Comparison of ENCODE assay signal across 15 cellular contexts in genomic region chr6:27230758-27231111, GRCh38. TPM values are rescaled to one million over a fixed set of nuclear protein-coding genes. Genes with fewer than 3 reads are reported as not detected.
DNase-seq lines count a peak whose midpoint lies in the region; ATAC-seq and TF ChIP-seq lines count a peak whose summit lies in the region.
"Had no signal": no experiment of that assay in that cellular context is flagged by ENCODE, and none has a peak within 500 bp of the region (broad histone marks: within the 10 kb centered on the region; RNA-seq: fewer than 3 reads in every experiment).

No MANE protein-coding gene starts in this region.

- peak; percentile 9 for ATAC-seq in WTC11
- ATAC-seq in upper lobe of right lung = no peak
- ATAC-seq: activated CD4-positive, CD25-positive, alpha-beta regulatory T cell treated with anti-CD3 and anti-CD28 coated beads, Interleukin-2, amount 50 U/mL, for 24 hours had no signal

- H3K27ac Mint-ChIP-seq in WTC11 = peak overlapping the region; percentile 66; the same call in 1 of the 2 replicates
- H3K27ac Mint-ChIP-seq: activated naive CD8-positive, alpha-beta T cell treated with anti-CD3 and anti-CD28 coated beads, Interleukin-2, amount 10 ng/mL, durations not matched to agents 7 days and 5 days had no signal

- H3K36me3 ChIP-seq in ACC112 (ENCODE audit: insufficient read depth, low read length) = no peaks in the 10 kb centered on the region
- H3K36me3 ChIP-seq in HEK293 (ENCODE audit: control insufficient read depth in 2 of 2, insufficient read depth in 1 of 2, low read length in 2 of 2) = no peaks in the 10 kb centered on the region
- no peaks in the 10 kb centered on the region for H3K36me3 ChIP-seq in upper lobe of right lung
- H3K36me3 ChIP-seq: BLaER1, esophagus squamous epithelium, uterus had no signal

- CTCF ChIA-PET in HEK293 (lab: Yijun Ruan, JAX) = interaction anchor here (0.6 to 1.3 kb wide), 3 partner anchors 53 to 321 kb away, joined by 3 to 5 read pairs (median 4); no protein-coding TSS in a partner anchor
- CTCF ChIA-PET in WTC11 (lab: Charles Lee) = interaction anchor here (1.0 to 1.3 kb wide), 2 partner anchors 49 to 65 kb away, joined by 3 read pairs; no protein-coding TSS in a partner anchor

- no peaks in the 10 kb centered on the region for H3K79me2 ChIP-seq in ACC112 (ENCODE audit: control insufficient read depth, insufficient read depth, low read length, unreplicated experiment)

- intact Hi-C loops in upper lobe of right lung (cut with DNase I) = no loop called here

- peak overlapping the region; percentile 89 for H3K4me3 Mint-ChIP-seq in WTC11
- H3K4me3 Mint-ChIP-seq: activated naive CD8-positive, alpha-beta T cell treated with anti-CD3 and anti-CD28 coated beads, Interleukin-2, amount 10 ng/mL, durations not matched to agents 7 days and 5 days had no signal

- H3K36me3 Mint-ChIP-seq in WTC11 = no peaks in the 10 kb centered on the region
- H3K36me3 Mint-ChIP-seq: activated naive CD8-positive, alpha-beta T cell treated with anti-CD3 and anti-CD28 coated beads, Interleukin-2, amount 10 ng/mL, durations not matched to agents 7 days and 5 days had no signal

- no peak overlapping the region for H2AFZ ChIP-seq in ACC112 (ENCODE audit: low read length, unreplicated experiment)

- no peaks in the 10 kb centered on the region for H3K27me3 Mint-ChIP-seq in WTC11 (ENCODE audit: low read depth)

- H3K9me3 ChIP-seq in HEK293 (ENCODE audit: control insufficient read depth, insufficient read depth, low read depth, low read length) (no peaks in the 10 kb centered on the region), iPS-18c (ENCODE audit: control insufficient read depth, insufficient read depth, low read length) (no peaks in the 10 kb centered on the region), upper lobe of right lung (no peaks in the 10 kb centered on the region)
- H3K9me3 ChIP-seq: esophagus squamous epithelium, uterus had no signal

- H3K4me1 ChIP-seq in ACC112 (ENCODE audit: control insufficient read depth, insufficient read depth, low read length, unreplicated experiment) (peaks cover 7% of the 10 kb centered on the region), HEK293 (ENCODE audit: control insufficient read depth, insufficient read depth, low read length) (no peaks in the 10 kb centered on the region), upper lobe of right lung (peaks cover 4% of the 10 kb centered on the region)
- H3K4me1 ChIP-seq: BLaER1, uterus had no signal

- TF ChIP-seq CTCF in HEK293 (tag by site-specific recombination; IDR thresholded peaks at IDR 0.05) (no peak), WTC11 (IDR thresholded peaks at IDR 0.05) (no peak), upper lobe of right lung (IDR thresholded peaks at IDR 0.05) (no peak)

- H3K27me3 ChIP-seq in ACC112 (ENCODE audit: insufficient read depth, low read length) = no peaks in the 10 kb centered on the region
- H3K27me3 ChIP-seq in upper lobe of right lung = peaks cover 82% of the 10 kb centered on the region

- H3K27ac ChIP-seq in ACC112 (ENCODE audit: low read depth, low read length) = no peak overlapping the region
- no peak overlapping the region for H3K27ac ChIP-seq in HEK293 (ENCODE audit: extremely low read depth, low read depth, low read length)
- H3K27ac ChIP-seq in upper lobe of right lung = no peak overlapping the region
- H3K27ac ChIP-seq: BLaER1, esophagus squamous epithelium, uterus had no signal

- H3K4me3 ChIP-seq in ACC112 (ENCODE audit: low read depth, low read length) = peak overlapping the region; percentile 31
- peak overlapping the region; percentile 49 for H3K4me3 ChIP-seq in HEK293 (ENCODE audit: low read depth, low read length)
- peak overlapping the region; percentile 20; the same call in 1 of the 2 replicates for H3K4me3 ChIP-seq in iPS-18c (ENCODE audit: insufficient read depth, low read depth, low read length)
- H3K4me3 ChIP-seq in upper lobe of right lung = no peak overlapping the region
- H3K4me3 ChIP-seq: BLaER1, esophagus squamous epithelium, uterus had no signal

- POLR2A ChIA-PET in HEK293 (lab: Yijun Ruan, JAX) (interaction anchor here (0.6 to 0.7 kb wide), 4 partner anchors 45 to 380 kb away, joined by 3 to 5 read pairs (median 4); a partner anchor contains a TSS), WTC11 (lab: Charles Lee) (interaction anchor here (0.6 to 1.2 kb wide), 2 partner anchors 21 to 243 kb away, joined by 3 to 6 read pairs; no protein-coding TSS in a partner anchor)

- H3K4me1 Mint-ChIP-seq in WTC11 = peaks cover 22% of the 10 kb centered on the region

- no peaks in the 10 kb centered on the region for H3K9me3 Mint-ChIP-seq in WTC11

- no peak for DNase-seq in WTC11 (ENCODE audit: low spot score)
- DNase-seq in SIG-M5 treated with dmso at 0.1 percent for 504 hours (lab: John Stamatoyannopoulos, UW; ENCODE audit: unreplicated experiment) = no peak
- no peak for DNase-seq in T-helper 9 cell
- DNase-seq in upper lobe of right lung = no peak
- no peak for DNase-seq in kidney tubule cell (ENCODE audit: low spot score)
- DNase-seq: activated naive CD8-positive, alpha-beta T cell treated with anti-CD3 and anti-CD28 coated beads, Interleukin-2, amount 10 ng/mL, durations not matched to agents 7 days and 5 days; esophagus squamous epithelium; uterus had no signal

TF ChIP-seq in HEK293, 187 proteins besides CTCF, POLR2A, EP300 and RAD21 (continues in another document):
- TF ChIP-seq ZNF837 (tag by site-specific recombination; IDR thresholded peaks at IDR 0.05) (no peak), MZF1 (tag by site-specific recombination; IDR thresholded peaks at IDR 0.05; ENCODE audit: borderline replicate concordance) (0 out of 2 replicates have a peak, but pooled peaks have one; percentile 9), GLIS2 (tag by site-specific recombination; IDR thresholded peaks at IDR 0.05) (no peak), IKZF3 (tag by site-specific recombination; IDR thresholded peaks at IDR 0.05) (peak; percentile 86), ZNF10 (tag by site-specific recombination; IDR thresholded peaks at IDR 0.05) (no peak), SCRT1 (tag by site-specific recombination; IDR thresholded peaks at IDR 0.05; ENCODE audit: borderline replicate concordance) (no peak), ZNF558 (tag by site-specific recombination; IDR thresholded peaks at IDR 0.05) (peak; percentile 7; the same call in 1 of the 2 replicates)

TF ChIP-seq in WTC11, 78 proteins besides CTCF, POLR2A, EP300 and RAD21:
- TF ChIP-seq, protein P1, sequence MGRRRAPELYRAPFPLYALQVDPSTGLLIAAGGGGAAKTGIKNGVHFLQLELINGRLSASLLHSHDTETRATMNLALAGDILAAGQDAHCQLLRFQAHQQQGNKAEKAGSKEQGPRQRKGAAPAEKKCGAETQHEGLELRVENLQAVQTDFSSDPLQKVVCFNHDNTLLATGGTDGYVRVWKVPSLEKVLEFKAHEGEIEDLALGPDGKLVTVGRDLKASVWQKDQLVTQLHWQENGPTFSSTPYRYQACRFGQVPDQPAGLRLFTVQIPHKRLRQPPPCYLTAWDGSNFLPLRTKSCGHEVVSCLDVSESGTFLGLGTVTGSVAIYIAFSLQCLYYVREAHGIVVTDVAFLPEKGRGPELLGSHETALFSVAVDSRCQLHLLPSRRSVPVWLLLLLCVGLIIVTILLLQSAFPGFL (CRISPR knock-in tag; IDR thresholded peaks at IDR 0.05; ENCODE audit: borderline replicate concordance) = no peak
- TF ChIP-seq SMAD4 (CRISPR knock-in tag; IDR thresholded peaks at IDR 0.05) = no peak
- TF ChIP-seq, protein P2, sequence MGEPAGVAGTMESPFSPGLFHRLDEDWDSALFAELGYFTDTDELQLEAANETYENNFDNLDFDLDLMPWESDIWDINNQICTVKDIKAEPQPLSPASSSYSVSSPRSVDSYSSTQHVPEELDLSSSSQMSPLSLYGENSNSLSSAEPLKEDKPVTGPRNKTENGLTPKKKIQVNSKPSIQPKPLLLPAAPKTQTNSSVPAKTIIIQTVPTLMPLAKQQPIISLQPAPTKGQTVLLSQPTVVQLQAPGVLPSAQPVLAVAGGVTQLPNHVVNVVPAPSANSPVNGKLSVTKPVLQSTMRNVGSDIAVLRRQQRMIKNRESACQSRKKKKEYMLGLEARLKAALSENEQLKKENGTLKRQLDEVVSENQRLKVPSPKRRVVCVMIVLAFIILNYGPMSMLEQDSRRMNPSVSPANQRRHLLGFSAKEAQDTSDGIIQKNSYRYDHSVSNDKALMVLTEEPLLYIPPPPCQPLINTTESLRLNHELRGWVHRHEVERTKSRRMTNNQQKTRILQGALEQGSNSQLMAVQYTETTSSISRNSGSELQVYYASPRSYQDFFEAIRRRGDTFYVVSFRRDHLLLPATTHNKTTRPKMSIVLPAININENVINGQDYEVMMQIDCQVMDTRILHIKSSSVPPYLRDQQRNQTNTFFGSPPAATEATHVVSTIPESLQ (CRISPR knock-in tag; IDR thresholded peaks at IDR 0.05) = no peak

RNA-seq across cellular contexts. Expression of gene PRSS16, which starts 16.8 kb away (rescaled TPM):
- total RNA-seq in WTC11 (2021) (18.5 to 21.1 TPM (median 19.3 TPM) in 3 replicates), upper lobe of right lung (15.1 TPM)
- total RNA-seq: LHCN-M2, pulmonary artery endothelial cell had no signal
